In genomic region chr16:10387378-10387681, GRCh38 we compare ENCODE assay signal across 10 cellular contexts. TPM values are rescaled to one million over a fixed set of nuclear protein-coding genes. Genes with fewer than 3 reads are reported as not detected.
DNase-seq lines count a peak whose midpoint lies in the region; ATAC-seq and TF ChIP-seq lines count a peak whose summit lies in the region.
"Had no signal": no experiment of that assay in that cellular context is flagged by ENCODE, and none has a peak within 500 bp of the region (broad histone marks: within the 10 kb centered on the region; RNA-seq: fewer than 3 reads in every experiment).

No MANE protein-coding gene starts in this region.

- peaks cover 3% of the 10 kb centered on the region for H3K9me3 Mint-ChIP-seq in CD4-positive, alpha-beta T cell
- H3K9me3 Mint-ChIP-seq in naive B cell: peaks cover 0 to 5% (median 0%) of the 10 kb centered on the region in 7 donors

- H3K27ac ChIP-seq in CD4-positive, alpha-beta T cell (ENCODE audit: low read depth, low read length): no peak overlapping the region
- H3K27ac ChIP-seq in brain microvascular endothelial cell: no peak overlapping the region

- peak overlapping the region; percentile 100 for H3K4me3 Mint-ChIP-seq in CD4-positive, alpha-beta T cell
- H3K4me3 Mint-ChIP-seq in naive B cell: peak overlapping the region; percentile 56 to 99 (median 99)

- no peaks in the 10 kb centered on the region for H3K9me3 ChIP-seq in CD4-positive, alpha-beta T cell (ENCODE audit: control insufficient read depth, low read length)

- POLR2A ChIA-PET in CD4-positive, alpha-beta T cell (lab: Charles Lee): no interaction called here

- intact Hi-C loops in CD4-positive, alpha-beta T cell (cut with DNase I, micrococcal nuclease): loop anchor here (5.0 to 10.0 kb wide), 3 partner anchors 73 to 1295 kb away; partner anchors contain the start of genes HAPSTR1 (in 1 of the 2) and NUBP1 (in 1 of the 2)

- in situ Hi-C loops in KBM-7 (cut with MboI; ENCODE audit: low pct_unique_long_range_greater_than_20kb, low sequenced_read_pairs): no loop called here
- in situ Hi-C loops in brain microvascular endothelial cell (cut with HindIII; ENCODE audit: low pct_ligation_motif_present, low sequenced_read_pairs): no loop called here

- DNase-seq in CD4-positive, alpha-beta T cell: no peak
- DNase-seq in KBM-7 (peak; percentile 25), brain microvascular endothelial cell (no peak), naive B cell (no peak), NCI-H2227 (lab: John Stamatoyannopoulos, UW; ENCODE audit: unreplicated experiment) (no peak), NCI-H187 (lab: John Stamatoyannopoulos, UW) (no peak), hepatic stellate cell (ENCODE audit: low spot score) (no peak)
- DNase-seq: stimulated activated CD4-positive, alpha-beta T cell treated with anti-CD3 and anti-CD28 coated beads, Interleukin-4, amount 100 ng/mL, for 4 hours had no signal

- no peaks in the 10 kb centered on the region for H3K27me3 Mint-ChIP-seq in CD4-positive, alpha-beta T cell
- no peaks in the 10 kb centered on the region for H3K27me3 Mint-ChIP-seq in naive B cell

- peaks cover 53% of the 10 kb centered on the region for H3K4me1 Mint-ChIP-seq in CD4-positive, alpha-beta T cell (ENCODE audit: low read depth)
- peaks cover 33 to 55% (median 52%) of the 10 kb centered on the region in 3 donors for H3K4me1 Mint-ChIP-seq in naive B cell

- no peaks in the 10 kb centered on the region for H3K36me3 ChIP-seq in brain microvascular endothelial cell (replicated peaks)

- TF ChIP-seq CTCF in CD4-positive, alpha-beta T cell (IDR thresholded peaks at IDR 0.05): no peak
- TF ChIP-seq CTCF in brain microvascular endothelial cell (IDR thresholded peaks at IDR 0.05; ENCODE audit: low read depth, low read length, missing control alignments): no peak

- peak overlapping the region; percentile 91 for H3K27ac Mint-ChIP-seq in CD4-positive, alpha-beta T cell
- H3K27ac Mint-ChIP-seq in naive B cell: peak overlapping the region in 3 of 6 donors; percentile 16 to 98 (median 28)

- H3K27me3 ChIP-seq in CD4-positive, alpha-beta T cell (ENCODE audit: control insufficient read depth, insufficient read depth, low read length): no peaks in the 10 kb centered on the region
- H3K27me3 ChIP-seq in brain microvascular endothelial cell (replicated peaks): no peaks in the 10 kb centered on the region

- no peak for ATAC-seq in CD4-positive, alpha-beta T cell (ENCODE audit: poor library complexity)
- ATAC-seq in naive B cell (ENCODE audit: low read depth in 2 of 2): no peak
- ATAC-seq in HG03039 (IDR thresholded peaks at IDR 0.05; ENCODE audit: unreplicated experiment): no peak

- CTCF ChIA-PET in CD4-positive, alpha-beta T cell (lab: Charles Lee): no interaction called here

- peak overlapping the region; percentile 79 for H3K4me3 ChIP-seq in brain microvascular endothelial cell (ENCODE audit: low read depth, low read length)
- H3K4me3 ChIP-seq: lung had no signal

- H3K36me3 Mint-ChIP-seq in CD4-positive, alpha-beta T cell (ENCODE audit: low read depth): peaks cover 56% of the 10 kb centered on the region
- H3K36me3 Mint-ChIP-seq in naive B cell: peaks cover 0 to 18% of the 10 kb centered on the region in 2 donors

RNA-seq across cellular contexts. Expression of gene ATF7IP2, which starts 1.5 kb away (rescaled TPM):
- 10 to 100 TPM; 82.9 to 86.9 TPM for total RNA-seq in CD4-positive, alpha-beta T cell
- polyA plus RNA-seq in naive B cell (ENCODE audit: low read depth in 6 of 6): 100 to 1,000 TPM in 4 of 6 donors, 10 to 100 TPM in 2; 67.9 to 172 (median 110) TPM
